In genomic region chr10:126588024-126588423, GRCh38 we compare ENCODE assay signal across 30 cellular contexts.
"Had no signal": no experiment of that assay in that cellular context is flagged by ENCODE, and none has a peak within 500 bp of the region (broad histone marks: within the 10 kb centered on the region; RNA-seq: fewer than 3 reads in every experiment).

No MANE protein-coding gene starts in this region.

- ATAC-seq: naive thymus-derived CD8-positive, alpha-beta T cell; psoas muscle; right cardiac atrium; right lobe of liver; stimulated activated memory B cell treated with anti-CD40 and anti-IgM and Interleukin-4, amounts not matched to agents 10 μg/mL and 1 μg/mL and 100 μg/mL, for 72 hours; stimulated activated naive CD8-positive, alpha-beta T cell treated with anti-CD3 and anti-CD28 coated beads, Interleukin-15, amount 100 ng/mL, for 72 hours; stimulated activated naive CD8-positive, alpha-beta T cell treated with anti-CD3 and anti-CD28 coated beads, Interleukin-15, Interleukin-2, amounts not matched to agents 100 U/mL and 50 U/mL, for 24 hours; upper lobe of right lung had no signal

- H3K9me3 Mint-ChIP-seq: natural killer cell treated with Interleukin-12 subunit alpha and Interleukin-12 subunit beta and Interleukin-15 and Interleukin-18, amount 100 ng/mL, for 72 hours; nephron progenitor cell; neural crest cell; type B pancreatic cell had no signal

- H3K27ac ChIP-seq: ovary, parathyroid adenoma, psoas muscle, right lobe of liver, sigmoid colon, suprapubic skin, testis, tibial artery, transverse colon, upper lobe of right lung, uterus had no signal

- H3K27me3 ChIP-seq: ovary, right lobe of liver, sigmoid colon, testis, transverse colon, upper lobe of right lung, uterus had no signal

- H3K4me1 ChIP-seq: parathyroid adenoma, psoas muscle, right lobe of liver, suprapubic skin, testis, tibial artery, transverse colon, upper lobe of right lung, uterus had no signal

- H3K27ac Mint-ChIP-seq: naive thymus-derived CD8-positive, alpha-beta T cell; natural killer cell treated with Interleukin-12 subunit alpha and Interleukin-12 subunit beta and Interleukin-15 and Interleukin-18, amount 100 ng/mL, for 72 hours; nephron progenitor cell; progenitor cell of endocrine pancreas; stimulated activated memory B cell treated with anti-CD40 and anti-IgM and Interleukin-4, amounts not matched to agents 10 μg/mL and 1 μg/mL and 100 μg/mL, for 72 hours; stimulated activated naive CD8-positive, alpha-beta T cell treated with anti-CD3 and anti-CD28 coated beads, Interleukin-15, amount 100 ng/mL, for 72 hours; type B pancreatic cell had no signal

- H3K36me3 Mint-ChIP-seq: naive thymus-derived CD8-positive, alpha-beta T cell; natural killer cell treated with Interleukin-12 subunit alpha and Interleukin-12 subunit beta and Interleukin-15 and Interleukin-18, amount 100 ng/mL, for 72 hours; stimulated activated memory B cell treated with anti-CD40 and anti-IgM and Interleukin-4, amounts not matched to agents 10 μg/mL and 1 μg/mL and 100 μg/mL, for 72 hours; type B pancreatic cell had no signal

- H3K4me1 Mint-ChIP-seq: naive thymus-derived CD8-positive, alpha-beta T cell; stimulated activated memory B cell treated with anti-CD40 and anti-IgM and Interleukin-4, amounts not matched to agents 10 μg/mL and 1 μg/mL and 100 μg/mL, for 72 hours; stimulated activated naive CD8-positive, alpha-beta T cell treated with anti-CD3 and anti-CD28 coated beads, Interleukin-15, amount 100 ng/mL, for 72 hours had no signal

- H3K4me3 Mint-ChIP-seq: naive thymus-derived CD8-positive, alpha-beta T cell; natural killer cell treated with Interleukin-12 subunit alpha and Interleukin-12 subunit beta and Interleukin-15 and Interleukin-18, amount 100 ng/mL, for 72 hours; nephron progenitor cell; neural crest cell; stimulated activated memory B cell treated with anti-CD40 and anti-IgM and Interleukin-4, amounts not matched to agents 10 μg/mL and 1 μg/mL and 100 μg/mL, for 72 hours; stimulated activated naive CD8-positive, alpha-beta T cell treated with anti-CD3 and anti-CD28 coated beads, Interleukin-15, amount 100 ng/mL, for 72 hours; type B pancreatic cell had no signal

- H3K9me3 ChIP-seq: psoas muscle, right lobe of liver, sigmoid colon, suprapubic skin, testis, tibial artery, transverse colon, upper lobe of right lung, uterus had no signal

- H3K36me3 ChIP-seq: ovary, right lobe of liver, sigmoid colon, suprapubic skin, tibial artery, transverse colon, upper lobe of right lung, uterus had no signal

- H3K4me3 ChIP-seq: ovary, psoas muscle, right lobe of liver, sigmoid colon, suprapubic skin, testis, tibial artery, transverse colon, upper lobe of right lung, uterus had no signal

- DNase-seq: naive thymus-derived CD8-positive, alpha-beta T cell; nephron progenitor cell; occipital lobe; ovary; posterior cingulate gyrus; psoas muscle; right cardiac atrium; right lobe of liver; sigmoid colon; small intestine; stimulated activated CD4-positive, alpha-beta T cell treated with anti-CD3 and anti-CD28 coated beads, Interleukin-15, amount 100 ng/mL, for 24 hours; stimulated activated CD4-positive, alpha-beta T cell treated with anti-CD3 and anti-CD28 coated beads, Interleukin-2, amount 100 ng/mL, for 24 hours; stimulated activated CD4-positive, alpha-beta T cell treated with anti-CD3 and anti-CD28 coated beads, Interleukin-2, amount 100 ng/mL, for 48 hours; stimulated activated CD4-positive, alpha-beta T cell treated with anti-CD3 and anti-CD28 coated beads, Interleukin-4, amount 100 ng/mL, for 24 hours; stimulated activated naive CD4-positive, alpha-beta T cell; stimulated activated naive CD8-positive, alpha-beta T cell treated with anti-CD3 and anti-CD28 coated beads, Interleukin-15, amount 100 ng/mL, for 72 hours; stimulated activated naive CD8-positive, alpha-beta T cell treated with anti-CD3 and anti-CD28 coated beads, Interleukin-15, Interleukin-2, amounts not matched to agents 100 U/mL and 50 U/mL, for 24 hours; substantia nigra; testis; tibial artery; transverse colon; upper lobe of right lung; uterus had no signal
